12 cellular contexts compared by ENCODE assay signal in the genomic region with DNA sequence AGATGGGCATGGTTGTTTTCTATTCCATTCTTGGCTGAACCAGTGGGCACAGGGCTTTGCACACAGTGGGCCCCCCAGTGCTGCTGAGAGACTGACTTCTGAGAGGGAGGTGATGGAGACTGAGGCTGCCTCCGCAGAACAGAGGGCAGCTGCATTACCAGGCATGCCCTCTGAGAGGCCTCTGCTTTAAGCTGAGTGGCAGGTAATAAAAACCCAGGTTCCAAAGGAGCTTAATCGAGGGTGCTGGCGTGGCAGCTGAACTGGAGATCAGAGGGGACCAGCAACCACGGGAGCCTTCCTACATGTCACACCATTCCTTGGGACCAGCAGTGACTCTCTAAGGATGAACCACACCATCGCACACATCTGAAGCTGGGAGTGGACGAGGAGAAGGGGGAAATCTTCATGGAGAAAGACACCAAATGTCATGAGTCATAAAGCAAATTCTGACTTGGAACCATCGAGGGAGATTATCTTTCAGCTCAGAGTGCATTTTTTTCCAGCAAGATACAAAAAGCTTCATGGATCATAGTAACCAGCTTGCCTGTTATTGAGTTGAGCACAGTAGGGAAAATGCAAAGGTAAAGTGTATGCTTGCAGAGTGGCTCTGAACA. TPM values are rescaled to one million over a fixed set of nuclear protein-coding genes. Genes with fewer than 3 reads are reported as not detected.
DNase-seq lines count a peak whose midpoint lies in the region; FAIRE-seq and TF ChIP-seq lines count a peak whose summit lies in the region.
"Had no signal": no experiment of that assay in that cellular context is flagged by ENCODE, and none has a peak within 500 bp of the region (broad histone marks: within the 10 kb centered on the region; RNA-seq: fewer than 3 reads in every experiment).

No MANE protein-coding gene starts in this region.

- 75 to 85% methylated on average over 7 of the region's 7 CpGs for WGBS in GM23248 (ENCODE audit: low coverage in 1 of 2, low lambda C conversion rate in 2 of 2, missing lambda C conversion rate in 2 of 2), 2 experiments

- H3K27me3 ChIP-seq in BJ (ENCODE audit: control insufficient read depth, insufficient read depth, low read length) (no peaks in the 10 kb centered on the region), mucosa of rectum (ENCODE audit: control insufficient read depth in 2 of 2, insufficient read depth in 2 of 2, low read length in 2 of 2) (no peaks in the 10 kb centered on the region), GM23248 (replicated peaks; ENCODE audit: insufficient read depth) (no peaks in the 10 kb centered on the region)

- no peak overlapping the region for H3K4me2 ChIP-seq in GM23248 (ENCODE audit: unreplicated experiment)

- peak overlapping the region in 1 of 2 donors; percentile 58 for H3K27ac ChIP-seq in coronary artery
- peak overlapping the region; percentile 22 to 63 for H3K27ac ChIP-seq in mucosa of rectum (ENCODE audit: low read depth in 2 of 2, low read length in 2 of 2)
- no peak overlapping the region for H3K27ac ChIP-seq in GM23248
- H3K27ac ChIP-seq: parathyroid adenoma had no signal

- CTCF ChIA-PET in BJ (lab: Yijun Ruan, JAX) = interaction anchor here (0.6 kb wide), 1 partner anchor 45 kb away, joined by 3 read pairs; no protein-coding TSS in a partner anchor

- H3K36me3 ChIP-seq in BJ (ENCODE audit: control insufficient read depth, insufficient read depth, low read length) = no peaks in the 10 kb centered on the region; the same call in 1 of the 2 replicates
- H3K36me3 ChIP-seq in mucosa of rectum (ENCODE audit: control insufficient read depth in 2 of 2, insufficient read depth in 2 of 2, low read length in 2 of 2) = no peaks in the 10 kb centered on the region
- no peaks in the 10 kb centered on the region for H3K36me3 ChIP-seq in GM23248 (ENCODE audit: low read depth)

- no peak for TF ChIP-seq POLR2A in H54 (IDR thresholded peaks at IDR 0.05; ENCODE audit: low read depth, low read length)

- H3K9me3 ChIP-seq in mucosa of rectum (ENCODE audit: control insufficient read depth in 2 of 2, low read length in 2 of 2) (no peaks in the 10 kb centered on the region), GM23248 (ENCODE audit: low read depth) (no peaks in the 10 kb centered on the region)

- FAIRE-seq in H54 (lab: Jason Lieb, UNC) = no peak

- in situ Hi-C loops in GM23248 (cut with MboI) = no loop called here

- TF ChIP-seq CTCF in BJ (IDR thresholded peaks at IDR 0.05; ENCODE audit: insufficient read depth, low read depth, low read length) (0 out of 2 replicates have a peak, but pooled peaks have one; percentile 7), coronary artery (IDR thresholded peaks at IDR 0.05) (no peak)

- POLR2A ChIA-PET in BJ (lab: Charles Lee) = no interaction called here

- DNase-seq in BJ (ENCODE audit: low read depth) (no peak), NCI-H1092 (lab: John Stamatoyannopoulos, UW) (peak; percentile 35), coronary artery (ENCODE audit: low spot score) (peak; percentile 66), GM23248 (no peak), H54 (ENCODE audit: insufficient read length, low spot score) (no peak), posterior vena cava (ENCODE audit: low spot score) (no peak)
- no peak for DNase-seq in activated CD4-positive, alpha-beta T cell treated with anti-CD3 and anti-CD28 coated beads, Interleukin-2, amount 50 U/mL, for 1 hour
- DNase-seq: activated CD4-positive, alpha-beta memory T cell treated with anti-CD3 and anti-CD28 coated beads for 36 hours; DMS79 treated with DMSO at 0.1 percent for 48 hours; MM.1S had no signal

- no peak overlapping the region for H3K4me3 ChIP-seq in BJ (ENCODE audit: low read depth, low read length)
- no peak overlapping the region for H3K4me3 ChIP-seq in coronary artery
- peak overlapping the region in 1 of 2 donors; percentile 24 for H3K4me3 ChIP-seq in mucosa of rectum (ENCODE audit: low read length in 2 of 2)
- H3K4me3 ChIP-seq in GM23248 = no peak overlapping the region

- intact Hi-C loops in posterior vena cava (cut with DNase I) = no loop called here

- H4K20me1 ChIP-seq in GM23248 (ENCODE audit: insufficient read depth) = peaks cover 6% of the 10 kb centered on the region; the same call in 1 of the 2 replicates

- H3K79me2 ChIP-seq in GM23248 (ENCODE audit: insufficient read depth) = peaks cover 100% of the 10 kb centered on the region

- H3K9me2 ChIP-seq in GM23248 (ENCODE audit: insufficient read depth) = no peaks in the 10 kb centered on the region

- no peak overlapping the region for H2AFZ ChIP-seq in GM23248
- H2AFZ ChIP-seq: parathyroid adenoma had no signal

- no peaks in the 10 kb centered on the region for H3F3A ChIP-seq in GM23248 (ENCODE audit: insufficient read depth)

- H3K4me1 ChIP-seq in mucosa of rectum (ENCODE audit: control insufficient read depth in 2 of 2, insufficient read depth in 2 of 2, low read length in 2 of 2) = peaks cover 17 to 28% of the 10 kb centered on the region in 2 donors
- no peaks in the 10 kb centered on the region for H3K4me1 ChIP-seq in GM23248 (ENCODE audit: insufficient read depth)

- no peak overlapping the region for H3K9ac ChIP-seq in mucosa of rectum (ENCODE audit: low read depth in 1 of 2, low read length in 2 of 2)
- H3K9ac ChIP-seq in GM23248 = no peak overlapping the region
- H3K9ac ChIP-seq: parathyroid adenoma had no signal

RNA-seq across cellular contexts. Expression of a gene that starts 24.6 kb away (rescaled TPM):
- polyA plus RNA-seq in BJ (2011; rRNA removed) (2.9 and 3.6 TPM in 2 replicates), GM23248 (2016; fragmentation: Nextera tagmentation; extraction: Ambion mirVana) (4.7 and 4.9 TPM in 2 replicates)
- 10.3 and 10.7 TPM in 2 replicates for polyA minus RNA-seq in BJ (2011; rRNA and poly(A)+ RNA removed)
- 7.9 and 9.1 TPM in 2 replicates for total RNA-seq in GM23248 (2014; rRNA removed; shearing (Covaris generic))
- 10 to 100 TPM; 46.5 to 67.6 TPM for total RNA-seq in posterior vena cava

Comparison
In these comparisons a context has a peak if more than half of its experiments do, and no peak if none do; other contexts are left out.
1. DNase-seq: peak in NCI-H1092 (single experiment) and coronary artery (single experiment); none in BJ (single experiment), GM23248 (single experiment), H54 (single experiment), activated CD4-positive, alpha-beta T cell treated with anti-CD3 and anti-CD28 coated beads, Interleukin-2, amount 50 U/mL, for 1 hour (single experiment) and posterior vena cava (single experiment).